ENCODE assay signal across 30 cellular contexts in the genomic region with DNA sequence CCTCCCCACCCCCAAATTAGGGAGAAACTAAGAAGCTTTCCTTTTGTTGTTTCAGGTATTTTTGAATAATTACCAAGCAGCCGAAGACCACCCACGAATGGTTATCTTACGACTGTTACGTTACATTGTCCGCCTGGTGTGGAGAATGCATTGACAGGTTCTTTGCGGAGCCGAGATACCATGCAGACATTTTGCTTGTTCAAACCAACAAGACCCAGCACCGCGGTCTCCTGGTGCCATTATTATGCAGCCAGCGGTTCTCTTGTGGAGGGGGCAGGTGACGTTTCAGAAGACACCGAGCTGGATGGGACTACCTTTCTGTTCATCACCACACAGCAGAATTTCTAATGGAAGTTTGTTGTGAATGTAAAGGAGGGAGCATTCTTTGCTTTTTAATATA.
"Had no signal": no experiment of that assay in that cellular context is flagged by ENCODE, and none has a peak within 500 bp of the region (broad histone marks: within the 10 kb centered on the region; RNA-seq: fewer than 3 reads in every experiment).

No MANE protein-coding gene starts in this region.

- DNase-seq: activated CD4-positive, alpha-beta memory T cell treated with anti-CD3 and anti-CD28 coated beads for 36 hours; activated CD4-positive, alpha-beta T cell treated with anti-CD3 and anti-CD28 coated beads for 48 hours; activated gamma-delta T cell treated with Interleukin-2 at 50 U/mL for 16 hours; activated naive CD4-positive, alpha-beta T cell treated with anti-CD3 and anti-CD28 coated beads, Interleukin-2, amount 50 U/mL, for 16 hours; activated T-cell treated with anti-CD3 and anti-CD28 coated beads, Interleukin-2, amount 50 U/mL, for 4 hours; amygdala; caudate nucleus; foreskin keratinocyte; heart right ventricle; immature natural killer cell; midbrain; naive thymus-derived CD4-positive, alpha-beta T cell; occipital lobe; psoas muscle; sigmoid colon; small intestine; stimulated activated CD4-positive, alpha-beta T cell treated with anti-CD3 and anti-CD28 coated beads, Interleukin-1b, Interleukin-23, amount 100 ng/mL, for 48 hours; stimulated activated CD4-positive, alpha-beta T cell treated with anti-CD3 and anti-CD28 coated beads, Interleukin-4, amount 100 ng/mL, for 4 hours; stimulated activated CD8-positive, alpha-beta memory T cell treated with anti-CD3 and anti-CD28 coated beads, Interleukin-4, amount 100 ng/mL, for 48 hours; stimulated activated naive CD8-positive, alpha-beta T cell treated with anti-CD3 and anti-CD28 coated beads, Interleukin-15, amount 100 ng/mL, for 72 hours; thyroid gland; upper lobe of left lung had no signal

- H3K9me3 Mint-ChIP-seq: activated CD4-positive, alpha-beta memory T cell treated with anti-CD3 and anti-CD28 coated beads for 36 hours; activated T-cell treated with anti-CD3 and anti-CD28 coated beads, Interleukin-2, amount 50 U/mL, for 4 hours; activated T-helper 17 cell treated with anti-CD3 and anti-CD28 coated beads, Interleukin-2, amount 50 U/mL, for 72 hours; immature natural killer cell; naive thymus-derived CD4-positive, alpha-beta T cell; neural crest cell; stimulated activated memory B cell treated with anti-CD40 and anti-IgM and Interleukin-4, amounts not matched to agents 10 μg/mL and 1 μg/mL and 100 μg/mL, for 72 hours; stimulated activated naive CD8-positive, alpha-beta T cell treated with anti-CD3 and anti-CD28 coated beads, Interleukin-15, amount 100 ng/mL, for 72 hours had no signal

- H3K4me3 Mint-ChIP-seq: activated CD4-positive, alpha-beta memory T cell treated with anti-CD3 and anti-CD28 coated beads for 36 hours; activated T-cell treated with anti-CD3 and anti-CD28 coated beads, Interleukin-2, amount 50 U/mL, for 4 hours; activated T-helper 17 cell treated with anti-CD3 and anti-CD28 coated beads, Interleukin-2, amount 50 U/mL, for 72 hours; immature natural killer cell; naive thymus-derived CD4-positive, alpha-beta T cell; neural crest cell; stimulated activated memory B cell treated with anti-CD40 and anti-IgM and Interleukin-4, amounts not matched to agents 10 μg/mL and 1 μg/mL and 100 μg/mL, for 72 hours; stimulated activated naive CD8-positive, alpha-beta T cell treated with anti-CD3 and anti-CD28 coated beads, Interleukin-15, amount 100 ng/mL, for 72 hours had no signal

- H3K27me3 Mint-ChIP-seq: activated T-helper 17 cell treated with anti-CD3 and anti-CD28 coated beads, Interleukin-2, amount 50 U/mL, for 72 hours; stimulated activated memory B cell treated with anti-CD40 and anti-IgM and Interleukin-4, amounts not matched to agents 10 μg/mL and 1 μg/mL and 100 μg/mL, for 72 hours had no signal

- H3K4me3 ChIP-seq: esophagus muscularis mucosa, heart right ventricle, psoas muscle, sigmoid colon, thyroid gland, upper lobe of left lung, vagina had no signal

- H3K9me3 ChIP-seq: esophagus muscularis mucosa, heart right ventricle, psoas muscle, sigmoid colon, thyroid gland, upper lobe of left lung, vagina had no signal

- H3K27me3 ChIP-seq: esophagus muscularis mucosa, foreskin keratinocyte, heart right ventricle, sigmoid colon, thyroid gland, upper lobe of left lung, vagina had no signal

- H3K9ac ChIP-seq: parathyroid adenoma had no signal

- H2AFZ ChIP-seq: parathyroid adenoma had no signal

- H3K27ac ChIP-seq: esophagus muscularis mucosa, foreskin keratinocyte, parathyroid adenoma, psoas muscle, sigmoid colon, thyroid gland, upper lobe of left lung, vagina, VCaP had no signal

- ATAC-seq: activated CD4-positive, CD25-positive, alpha-beta regulatory T cell treated with anti-CD3 and anti-CD28 coated beads, Interleukin-2, amount 50 U/mL, for 24 hours; activated T-cell treated with anti-CD3 and anti-CD28 coated beads, Interleukin-2, amount 50 U/mL, for 4 hours; activated T-helper 17 cell treated with anti-CD3 and anti-CD28 coated beads, Interleukin-2, amount 50 U/mL, for 72 hours; foreskin keratinocyte; heart right ventricle; naive thymus-derived CD4-positive, alpha-beta T cell; psoas muscle; stimulated activated memory B cell treated with anti-CD40 and anti-IgM and Interleukin-4, amounts not matched to agents 10 μg/mL and 1 μg/mL and 100 μg/mL, for 72 hours; stimulated activated naive CD8-positive, alpha-beta T cell treated with anti-CD3 and anti-CD28 coated beads, Interleukin-15, amount 100 ng/mL, for 72 hours had no signal

- H3K27ac Mint-ChIP-seq: activated CD4-positive, alpha-beta memory T cell treated with anti-CD3 and anti-CD28 coated beads for 36 hours; activated T-helper 17 cell treated with anti-CD3 and anti-CD28 coated beads, Interleukin-2, amount 50 U/mL, for 72 hours; immature natural killer cell; stimulated activated memory B cell treated with anti-CD40 and anti-IgM and Interleukin-4, amounts not matched to agents 10 μg/mL and 1 μg/mL and 100 μg/mL, for 72 hours had no signal
